Comparison of ENCODE assay signal across 1 cellular context in genomic region chr2:100416939-100417744, GRCh38.
TF ChIP-seq lines count a peak whose summit lies in the region.

TSS of gene CHST10 (minus strand) at chr2:100417668. CDS start at chr2:100406675, 10,993 bp downstream.

TF ChIP-seq in GM12878, 131 proteins besides CTCF, POLR2A, EP300 and RAD21 (continued from another document and continues in another):
- no peak for TF ChIP-seq CEBPB (IDR thresholded peaks at IDR 0.05; ENCODE audit: borderline replicate concordance in 1 of 2, low read depth in 2 of 2, low read length in 2 of 2)
- no peak for TF ChIP-seq STAT3 (IDR thresholded peaks at IDR 0.05; ENCODE audit: low read depth, low read length)
- peak; percentile 84 for TF ChIP-seq IKZF1 (conservative IDR thresholded peaks at IDR 0.05)
- no peak for TF ChIP-seq FOS (IDR thresholded peaks at IDR 0.05; ENCODE audit: borderline replicate concordance, extremely low read depth, insufficient read length)
- no peak for TF ChIP-seq TARDBP (IDR thresholded peaks at IDR 0.05; ENCODE audit: borderline replicate concordance)
- TF ChIP-seq ZNF207 (IDR thresholded peaks at IDR 0.05; ENCODE audit: borderline replicate concordance), result no peak
- TF ChIP-seq NR2F1 (conservative IDR thresholded peaks at IDR 0.05), result peak; percentile 77
- TF ChIP-seq E2F8 (IDR thresholded peaks at IDR 0.05; ENCODE audit: low read depth, partially characterized antibody), result no peak
- no peak for TF ChIP-seq CUX1 (IDR thresholded peaks at IDR 0.05; ENCODE audit: insufficient replicate concordance, low read depth, low read length)
- peak; percentile 83 for TF ChIP-seq BACH1 (IDR thresholded peaks at IDR 0.05; ENCODE audit: borderline replicate concordance)
- no peak for TF ChIP-seq ATF3 (IDR thresholded peaks at IDR 0.05; ENCODE audit: borderline replicate concordance, extremely low read depth, low read depth, low read length)
- no peak for TF ChIP-seq ELK1 (IDR thresholded peaks at IDR 0.05; ENCODE audit: low read depth, low read length)
- TF ChIP-seq ZSCAN29 (IDR thresholded peaks at IDR 0.05), result peak; percentile 43; the same call in 1 of the 2 replicates
- TF ChIP-seq PAX5 (IDR thresholded peaks at IDR 0.05; ENCODE audit: borderline replicate concordance, low read depth, low read length), result no peak
- TF ChIP-seq BCL3 (IDR thresholded peaks at IDR 0.05; ENCODE audit: borderline replicate concordance, insufficient read depth, low read depth, low read length, poor library complexity, severe bottlenecking), result peak; percentile 20
- TF ChIP-seq HSF1 (IDR thresholded peaks at IDR 0.05; ENCODE audit: low read depth, low read length), result no peak
- no peak for TF ChIP-seq E2F4 (IDR thresholded peaks at IDR 0.05; ENCODE audit: low read depth, low read length)
- no peak for TF ChIP-seq EED (IDR thresholded peaks at IDR 0.05; ENCODE audit: low read depth)
- TF ChIP-seq NFYA (IDR thresholded peaks at IDR 0.05; ENCODE audit: borderline replicate concordance, low read depth, low read length), result no peak
- peak; percentile 32; the same call in 1 of the 2 replicates for TF ChIP-seq TAF1 (IDR thresholded peaks at IDR 0.05; ENCODE audit: borderline replicate concordance, low read depth, low read length)
- TF ChIP-seq TCF7 (IDR thresholded peaks at IDR 0.05; ENCODE audit: borderline replicate concordance), result no peak
- peak; percentile 33; the same call in 1 of the 2 replicates for TF ChIP-seq POLR2AphosphoS2 (IDR thresholded peaks at IDR 0.05; ENCODE audit: low read depth, low read length)
- peak; percentile 69; the same call in 1 of the 2 replicates for TF ChIP-seq ZNF217 (IDR thresholded peaks at IDR 0.05)
- no peak for TF ChIP-seq ZBTB33 (IDR thresholded peaks at IDR 0.05)
- TF ChIP-seq RB1 (IDR thresholded peaks at IDR 0.05; ENCODE audit: borderline replicate concordance), result 0 out of 2 replicates have a peak, but pooled peaks have one; percentile 32
- no peak for TF ChIP-seq SIN3A (IDR thresholded peaks at IDR 0.05; ENCODE audit: low read depth, low read length)
- TF ChIP-seq MEF2A (IDR thresholded peaks at IDR 0.05; ENCODE audit: insufficient read depth, low read depth, low read length), result no peak
- no peak for TF ChIP-seq FOXM1 (IDR thresholded peaks at IDR 0.05; ENCODE audit: low read depth, low read length)
- TF ChIP-seq GATAD2B (conservative IDR thresholded peaks at IDR 0.05; ENCODE audit: low read depth), result peak; percentile 90
- no peak for TF ChIP-seq CBX5 (IDR thresholded peaks at IDR 0.05; ENCODE audit: low read depth)
- TF ChIP-seq EGR1 (IDR thresholded peaks at IDR 0.05; ENCODE audit: borderline replicate concordance in 1 of 2, low read depth in 2 of 2, low read length in 2 of 2), result peak in 1 of 2 experiments; percentile 7; a peak in 1 of 3 replicates
- no peak for TF ChIP-seq YBX1 (IDR thresholded peaks at IDR 0.05)
- TF ChIP-seq ZNF622 (IDR thresholded peaks at IDR 0.05), result no peak
- TF ChIP-seq ZNF687 (IDR thresholded peaks at IDR 0.05), result peak; percentile 71
- peak; percentile 51 for TF ChIP-seq MXI1 (IDR thresholded peaks at IDR 0.05; ENCODE audit: low read depth, low read length)
- 0 out of 2 replicates have a peak, but pooled peaks have one; percentile 11 for TF ChIP-seq HCFC1 (IDR thresholded peaks at IDR 0.05; ENCODE audit: low read length)
- no peak for TF ChIP-seq SRF (IDR thresholded peaks at IDR 0.05; ENCODE audit: low read depth in 2 of 2, low read length in 2 of 2)
- TF ChIP-seq MAX (IDR thresholded peaks at IDR 0.05; ENCODE audit: low read depth, low read length), result 0 out of 2 replicates have a peak, but pooled peaks have one; percentile 34
- no peak for TF ChIP-seq PML (IDR thresholded peaks at IDR 0.05; ENCODE audit: low read length)
- no peak for TF ChIP-seq NFXL1 (IDR thresholded peaks at IDR 0.05; ENCODE audit: borderline replicate concordance)
